3 cellular contexts compared by ENCODE assay signal in the genomic region with DNA sequence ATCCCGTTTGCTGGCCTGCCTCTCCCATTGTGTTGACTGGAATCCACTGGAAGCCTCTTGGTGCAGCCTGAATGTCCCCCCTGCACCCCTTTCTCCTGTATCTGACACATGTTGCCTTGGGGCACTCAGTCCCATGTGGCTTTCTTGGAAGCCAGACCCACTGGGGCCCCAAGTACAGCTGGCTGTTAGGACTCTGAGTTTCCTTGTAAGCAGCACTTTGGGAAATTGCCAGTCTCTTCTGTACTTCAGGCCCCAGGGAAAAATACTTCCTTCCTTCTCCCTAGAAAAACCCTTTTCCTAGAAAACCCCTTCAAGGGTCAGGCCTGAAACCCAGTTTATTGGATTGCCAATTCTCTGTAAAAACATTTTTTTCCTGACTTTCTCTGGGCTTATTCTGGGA.
TF ChIP-seq lines count a peak whose summit lies in the region.

No MANE protein-coding gene starts in this region.

TF ChIP-seq in SK-N-SH, 30 proteins besides CTCF, POLR2A, EP300 and RAD21:
- TF ChIP-seq RCOR1 (IDR thresholded peaks at IDR 0.05; ENCODE audit: low read length) (no peak), SMC3 (IDR thresholded peaks at IDR 0.05; ENCODE audit: low read depth, low read length) (no peak), NFIC (IDR thresholded peaks at IDR 0.05; ENCODE audit: borderline replicate concordance) (no peak), FOXM1 (IDR thresholded peaks at IDR 0.05; ENCODE audit: low read depth) (no peak), EZH2phosphoT487 (IDR thresholded peaks at IDR 0.05; ENCODE audit: borderline replicate concordance, low read depth) (no peak), SIN3A (IDR thresholded peaks at IDR 0.05; ENCODE audit: borderline replicate concordance, low read depth, low read length) (no peak), FOSL2 (IDR thresholded peaks at IDR 0.05; ENCODE audit: borderline replicate concordance, low read depth) (no peak), TAF1 (IDR thresholded peaks at IDR 0.05; ENCODE audit: borderline replicate concordance, low read depth, low read length) (no peak)
- TF ChIP-seq, protein P1, sequence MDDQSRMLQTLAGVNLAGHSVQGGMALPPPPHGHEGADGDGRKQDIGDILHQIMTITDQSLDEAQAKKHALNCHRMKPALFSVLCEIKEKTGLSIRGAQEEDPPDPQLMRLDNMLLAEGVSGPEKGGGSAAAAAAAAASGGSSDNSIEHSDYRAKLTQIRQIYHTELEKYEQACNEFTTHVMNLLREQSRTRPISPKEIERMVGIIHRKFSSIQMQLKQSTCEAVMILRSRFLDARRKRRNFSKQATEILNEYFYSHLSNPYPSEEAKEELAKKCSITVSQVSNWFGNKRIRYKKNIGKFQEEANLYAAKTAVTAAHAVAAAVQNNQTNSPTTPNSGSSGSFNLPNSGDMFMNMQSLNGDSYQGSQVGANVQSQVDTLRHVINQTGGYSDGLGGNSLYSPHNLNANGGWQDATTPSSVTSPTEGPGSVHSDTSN (IDR thresholded peaks at IDR 0.05), result no peak
- TF ChIP-seq, protein P2, sequence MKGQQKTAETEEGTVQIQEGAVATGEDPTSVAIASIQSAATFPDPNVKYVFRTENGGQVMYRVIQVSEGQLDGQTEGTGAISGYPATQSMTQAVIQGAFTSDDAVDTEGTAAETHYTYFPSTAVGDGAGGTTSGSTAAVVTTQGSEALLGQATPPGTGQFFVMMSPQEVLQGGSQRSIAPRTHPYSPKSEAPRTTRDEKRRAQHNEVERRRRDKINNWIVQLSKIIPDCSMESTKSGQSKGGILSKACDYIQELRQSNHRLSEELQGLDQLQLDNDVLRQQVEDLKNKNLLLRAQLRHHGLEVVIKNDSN (IDR thresholded peaks at IDR 0.05; ENCODE audit: borderline replicate concordance, low read depth), result no peak

TF ChIP-seq in SK-N-SH treated with all-trans-retinoic acid at 6 μM for 48 hours, 23 proteins besides CTCF, POLR2A, EP300 and RAD21:
- TF ChIP-seq ZNF8 (CRISPR knock-in tag; IDR thresholded peaks at IDR 0.05) (no peak), ZNF70 (CRISPR knock-in tag; IDR thresholded peaks at IDR 0.05) (no peak)
- TF ChIP-seq, protein P3, sequence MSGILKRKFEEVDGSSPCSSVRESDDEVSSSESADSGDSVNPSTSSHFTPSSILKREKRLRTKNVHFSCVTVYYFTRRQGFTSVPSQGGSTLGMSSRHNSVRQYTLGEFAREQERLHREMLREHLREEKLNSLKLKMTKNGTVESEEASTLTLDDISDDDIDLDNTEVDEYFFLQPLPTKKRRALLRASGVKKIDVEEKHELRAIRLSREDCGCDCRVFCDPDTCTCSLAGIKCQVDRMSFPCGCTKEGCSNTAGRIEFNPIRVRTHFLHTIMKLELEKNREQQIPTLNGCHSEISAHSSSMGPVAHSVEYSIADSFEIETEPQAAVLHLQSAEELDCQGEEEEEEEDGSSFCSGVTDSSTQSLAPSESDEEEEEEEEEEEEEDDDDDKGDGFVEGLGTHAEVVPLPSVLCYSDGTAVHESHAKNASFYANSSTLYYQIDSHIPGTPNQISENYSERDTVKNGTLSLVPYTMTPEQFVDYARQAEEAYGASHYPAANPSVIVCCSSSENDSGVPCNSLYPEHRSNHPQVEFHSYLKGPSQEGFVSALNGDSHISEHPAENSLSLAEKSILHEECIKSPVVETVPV (CRISPR knock-in tag; IDR thresholded peaks at IDR 0.05), result no peak

TF ChIP-seq in WTC11, 78 proteins besides CTCF, POLR2A, EP300 and RAD21:
- TF ChIP-seq ZNF317 (CRISPR knock-in tag; IDR thresholded peaks at IDR 0.05; ENCODE audit: borderline replicate concordance, low read depth), result no peak
